In the genomic region with DNA sequence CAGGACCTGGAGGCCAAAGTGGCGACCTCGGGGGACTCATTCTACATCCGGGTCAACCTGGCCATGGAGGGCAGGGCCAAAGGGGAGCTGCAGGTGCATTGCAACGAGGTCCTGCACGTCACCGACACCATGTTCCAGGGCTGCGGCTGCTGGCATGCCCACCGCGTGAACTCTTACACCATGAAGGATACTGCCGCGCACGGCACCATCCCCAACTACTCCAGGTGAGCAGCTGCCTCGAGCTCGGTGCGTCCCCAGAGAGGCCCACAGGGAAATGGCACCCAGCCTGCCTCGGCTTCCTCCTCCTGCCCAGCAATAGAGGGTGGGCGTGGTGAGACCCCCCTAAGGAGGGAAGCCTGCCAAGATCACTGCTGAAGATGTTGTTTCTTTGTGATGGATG, we compare ENCODE assay signal across 1 cellular context.
TF ChIP-seq lines count a peak whose summit lies in the region.

No MANE protein-coding gene starts in this region.

TF ChIP-seq in HepG2, 621 proteins besides CTCF, POLR2A, EP300 and RAD21:
- TF ChIP-seq SAFB2 (CRISPR knock-in tag; IDR thresholded peaks at IDR 0.05; ENCODE audit: borderline replicate concordance, low read depth), result no peak
- 0 out of 2 replicates have a peak, but pooled peaks have one; percentile 30 for TF ChIP-seq NR2C2 (CRISPR knock-in tag; IDR thresholded peaks at IDR 0.05; ENCODE audit: borderline replicate concordance)
- TF ChIP-seq AGO2 (optimal IDR thresholded peaks at IDR 0.05; ENCODE audit: low read depth, low read length), result peak; percentile 50
